ENCODE assay signal across 19 cellular contexts in genomic region chr5:152140391-152140790, GRCh38.
"Had no signal": no experiment of that assay in that cellular context is flagged by ENCODE, and none has a peak within 500 bp of the region (broad histone marks: within the 10 kb centered on the region; RNA-seq: fewer than 3 reads in every experiment).

No MANE protein-coding gene starts in this region.

- H3K4me3 ChIP-seq: K562 had no signal

- H3K27ac ChIP-seq: KMS-11, RWPE1 had no signal

- H3K9ac ChIP-seq: KMS-11, SK-N-SH had no signal

- DNase-seq: Kasumi-1, MM.1S, NCI-H1092 treated with DMSO at 0.1 percent for 48 hours, NCI-H1436, NCI-H187, NCI-H2029, NCI-H2081 treated with DMSO at 0.1 percent for 48 hours, NCI-H2171, NCI-H226, NCI-H446, NCI-H510A, NCI-H524 treated with DMSO at 0.1 percent for 48 hours, NCI-H69, NCI-H774, SHP77, SK-N-SH had no signal

- H3K4me2 ChIP-seq: KMS-11, SK-N-SH had no signal

- H3K9me3 ChIP-seq: SK-N-SH had no signal
